Comparison of ENCODE assay signal across 8 cellular contexts in the genomic region with DNA sequence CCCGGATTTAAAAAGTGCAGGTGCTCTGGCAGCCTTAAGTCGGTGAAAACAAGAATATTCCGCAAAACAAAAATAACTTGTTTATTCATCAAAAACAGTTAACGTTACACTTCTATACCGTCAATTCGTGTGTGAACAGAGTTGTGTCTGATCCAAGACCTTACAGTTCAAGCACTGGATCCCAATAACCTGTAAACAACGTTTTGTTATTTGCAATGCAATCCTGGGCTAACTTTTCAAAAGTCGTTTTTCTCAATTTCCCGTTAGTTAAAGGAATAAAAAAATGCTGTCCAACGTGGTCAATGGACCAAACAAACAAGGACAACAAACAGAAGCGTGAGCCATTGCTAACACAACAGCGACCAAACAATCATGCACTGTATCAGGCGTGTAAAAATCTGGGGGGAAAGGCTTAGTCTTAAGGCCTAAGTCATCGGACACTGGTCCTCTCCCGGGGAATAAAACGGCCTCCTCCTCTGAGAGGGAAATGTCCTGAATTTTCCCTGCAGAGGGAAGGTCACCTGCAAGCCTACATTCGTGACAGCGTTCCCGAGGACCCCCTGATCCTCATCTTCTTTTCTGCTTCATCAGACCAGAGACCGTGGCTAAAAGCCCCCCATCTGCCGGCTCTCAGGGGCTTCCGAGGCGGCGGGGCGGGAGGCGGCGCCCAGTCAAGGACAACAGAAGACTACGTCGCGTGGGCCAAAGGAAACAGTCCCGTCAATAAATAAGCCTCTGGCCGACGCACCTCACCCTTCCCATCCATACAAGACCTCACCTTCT. TPM values are rescaled to one million over a fixed set of nuclear protein-coding genes. Genes with fewer than 3 reads are reported as not detected.
A peak's percentile ranks its signal among the peaks of the same experiment; 100 is the strongest.
DNase-seq lines count a peak whose midpoint lies in the region; ATAC-seq and TF ChIP-seq lines count a peak whose summit lies in the region.

No MANE protein-coding gene starts in this region.

- H3K4me3 ChIP-seq in A673 (ENCODE audit: low read depth, low read length, poor library complexity, severe bottlenecking) (peak overlapping the region; percentile 89), SK-N-SH (ENCODE audit: low read depth in 2 of 2, low read length in 1 of 2) (peak overlapping the region; percentile 76 to 84), fibroblast of mammary gland (ENCODE audit: control insufficient read depth, low read depth, low read length) (peak overlapping the region; percentile 81), neural progenitor cell (peak overlapping the region; percentile 74)

- H3K36me3 ChIP-seq in A673 (ENCODE audit: insufficient read depth, low read length, poor library complexity, severe bottlenecking) (peaks cover 43% of the 10 kb centered on the region), SK-N-SH (replicated peaks in 1 of 2; ENCODE audit: control insufficient read depth in 1 of 2, insufficient read depth in 2 of 2, low read length in 1 of 2) (peaks cover 19 to 40% of the 10 kb centered on the region in 2 experiments), neural progenitor cell (peaks cover 17% of the 10 kb centered on the region)

- peak overlapping the region; percentile 85 for H3K9ac ChIP-seq in SK-N-SH
- H3K9ac ChIP-seq in neural progenitor cell: peak overlapping the region; percentile 86

- H3K4me1 Mint-ChIP-seq in neural progenitor cell: peaks cover 23% of the 10 kb centered on the region

- peaks cover 25% of the 10 kb centered on the region for H3K36me3 Mint-ChIP-seq in neural progenitor cell

- H3K9me2 ChIP-seq in SK-N-SH: no peaks in the 10 kb centered on the region

- peaks cover 19% of the 10 kb centered on the region for H3K4me1 ChIP-seq in A673 (ENCODE audit: insufficient read depth, low read length, poor library complexity, severe bottlenecking)
- H3K4me1 ChIP-seq in SK-N-SH (ENCODE audit: control insufficient read depth in 1 of 2, insufficient read depth in 2 of 2, low read depth in 1 of 2, low read length in 1 of 2): peaks cover 4 to 12% of the 10 kb centered on the region in 2 experiments; a peak in 3 of 4 replicates
- peaks cover 14% of the 10 kb centered on the region for H3K4me1 ChIP-seq in neural progenitor cell

- no peaks in the 10 kb centered on the region for H3K27me3 ChIP-seq in A673 (replicated peaks; ENCODE audit: insufficient read depth, low read depth, low read length, poor library complexity)
- H3K27me3 ChIP-seq in SK-N-SH (ENCODE audit: insufficient read depth): no peaks in the 10 kb centered on the region
- H3K27me3 ChIP-seq in neural progenitor cell: no peaks in the 10 kb centered on the region

- peak overlapping the region; percentile 96 for H3K27ac Mint-ChIP-seq in neural progenitor cell

- H3K27me3 Mint-ChIP-seq in neural progenitor cell (ENCODE audit: insufficient read depth, low read depth): no peaks in the 10 kb centered on the region

- no peak for TF ChIP-seq CTCF in A673 (conservative IDR thresholded peaks at IDR 0.05; ENCODE audit: low read depth, low read length)
- no peak for TF ChIP-seq CTCF in SK-N-SH (IDR thresholded peaks at IDR 0.05)
- TF ChIP-seq CTCF in fibroblast of mammary gland (conservative IDR thresholded peaks at IDR 0.05; ENCODE audit: control insufficient read depth, insufficient read depth, low read depth, low read length): no peak
- no peak for TF ChIP-seq CTCF in neural progenitor cell (IDR thresholded peaks at IDR 0.05)

- H3K9me3 Mint-ChIP-seq in neural progenitor cell: no peaks in the 10 kb centered on the region

- H4K20me1 ChIP-seq in SK-N-SH (ENCODE audit: insufficient read depth): peaks cover 20% of the 10 kb centered on the region
- H4K20me1 ChIP-seq in neural progenitor cell (ENCODE audit: low read depth): peaks cover 28% of the 10 kb centered on the region

- no peak for TF ChIP-seq EP300 in SK-N-SH (IDR thresholded peaks at IDR 0.05; ENCODE audit: borderline replicate concordance in 1 of 2, low read depth in 1 of 2, low read length in 1 of 2)

- WGBS in SK-N-SH (ENCODE audit: low lambda C conversion rate): under 1% methylated on average over 23 of the region's 33 CpGs

- ATAC-seq in GM18511 (IDR thresholded peaks at IDR 0.05; ENCODE audit: unreplicated experiment): peak; percentile 14
- ATAC-seq in HG03064 (IDR thresholded peaks at IDR 0.05; ENCODE audit: low read depth, unreplicated experiment): peak; percentile 12

- peak overlapping the region; percentile 100 for H3K4me3 Mint-ChIP-seq in neural progenitor cell

- intact Hi-C loops in A673 (cut with micrococcal nuclease; ENCODE audit: unreplicated experiment): loop anchor here (2.0 to 10.0 kb wide), 2 partner anchors 74 to 154 kb away; no protein-coding TSS in a partner anchor

- peaks cover under 1% of the 10 kb centered on the region for H3F3A ChIP-seq in SK-N-SH (replicated peaks; ENCODE audit: insufficient read depth)
- peaks cover 46% of the 10 kb centered on the region for H3F3A ChIP-seq in neural progenitor cell (ENCODE audit: low read depth)

- H3K4me2 ChIP-seq in SK-N-SH: peak overlapping the region; percentile 80
- H3K4me2 ChIP-seq in neural progenitor cell: peak overlapping the region; percentile 100

- CTCF ChIA-PET in A673 (lab: Charles Lee) (no interaction called here), SK-N-SH (lab: Yijun Ruan, JAX) (no interaction called here)

- no peak for DNase-seq in A673 (ENCODE audit: low spot score)
- DNase-seq in SK-N-SH: no peak
- peak; percentile 34 for DNase-seq in fibroblast of mammary gland (ENCODE audit: low read depth)
- peak; percentile 57 for DNase-seq in neural progenitor cell (ENCODE audit: low spot score)
- no peak for DNase-seq in cerebellum (ENCODE audit: low spot score)
- no peak for DNase-seq in stimulated activated CD4-positive, alpha-beta T cell treated with anti-CD3 and anti-CD28 coated beads, Interleukin-2, amount 100 ng/mL, for 48 hours

- H3K9me3 ChIP-seq in A673 (ENCODE audit: low read depth, low read length, poor library complexity, severe bottlenecking) (no peaks in the 10 kb centered on the region), SK-N-SH (no peaks in the 10 kb centered on the region), neural progenitor cell (ENCODE audit: low read depth) (no peaks in the 10 kb centered on the region)

- POLR2A ChIA-PET in A673 (lab: Charles Lee; ENCODE audit: low non-redundant PET): no interaction called here
- POLR2A ChIA-PET in SK-N-SH (lab: Yijun Ruan, JAX): interaction anchor here (0.5 to 1.1 kb wide), 2 partner anchors 22 to 73 kb away, joined by 7 to 8 read pairs; partner anchors contain the start of gene INO80D

- TSS peak; percentile 76 for BruUV-seq in A673 (replicated peaks; lab: Mats Ljungman, UMichigan)

- peak overlapping the region; percentile 76 for H2AFZ ChIP-seq in SK-N-SH (ENCODE audit: low read depth)
- peak overlapping the region; percentile 74 for H2AFZ ChIP-seq in neural progenitor cell (replicated peaks)

- TF ChIP-seq RAD21 in SK-N-SH (IDR thresholded peaks at IDR 0.05; ENCODE audit: low read length): no peak

- peaks cover 93% of the 10 kb centered on the region for H3K79me2 ChIP-seq in SK-N-SH (ENCODE audit: insufficient read depth)
- peaks cover 94% of the 10 kb centered on the region for H3K79me2 ChIP-seq in neural progenitor cell (ENCODE audit: low read depth)

- H3K27ac ChIP-seq in A673 (ENCODE audit: low read depth, low read length, poor library complexity, severe bottlenecking) (peak overlapping the region; percentile 90), SK-N-SH (ENCODE audit: low read depth in 2 of 2, low read length in 1 of 2) (peak overlapping the region; percentile 88 to 89), neural progenitor cell (peak overlapping the region; percentile 78)

TF ChIP-seq in SK-N-SH, 30 proteins besides CTCF, POLR2A, EP300 and RAD21:
- TF ChIP-seq RXRA (IDR thresholded peaks at IDR 0.05; ENCODE audit: borderline replicate concordance, low read depth) (no peak), NFIC (IDR thresholded peaks at IDR 0.05; ENCODE audit: borderline replicate concordance) (no peak), MXI1 (IDR thresholded peaks at IDR 0.05; ENCODE audit: low read depth, low read length) (no peak), RCOR1 (IDR thresholded peaks at IDR 0.05; ENCODE audit: low read length) (no peak), RFX5 (IDR thresholded peaks at IDR 0.05; ENCODE audit: low read length) (no peak), USF1 (IDR thresholded peaks at IDR 0.05; ENCODE audit: borderline replicate concordance, low read depth) (no peak)

RNA-seq across cellular contexts. Expression of gene NDUFS1, which starts 0.5 kb away (rescaled TPM):
- total RNA-seq in A673 (2021) (134 and 151 TPM in 2 replicates), neural progenitor cell (ENCODE audit: low replicate concordance) (110 and 115 TPM in 2 replicates), cerebellum (67.1 TPM)
- polyA plus RNA-seq in SK-N-SH (2012; rRNA removed): 54.8 and 90.7 TPM in 2 replicates
- 77.6 and 80.6 TPM in 2 replicates for polyA plus RNA-seq in SK-N-SH (2012; cell fraction: cytosol; rRNA removed)
- polyA plus RNA-seq in SK-N-SH (2012; cell fraction: nucleus; rRNA removed): 35.6 and 60.0 TPM in 2 replicates

RNA-seq across cellular contexts. Expression of gene EEF1B2, which starts 0.9 kb away (rescaled TPM):
- total RNA-seq in A673 (2021): 565 and 629 TPM in 2 replicates
- 720 and 815 TPM in 2 replicates for polyA plus RNA-seq in SK-N-SH (2012; rRNA removed)
- 879 and 1,372 TPM in 2 replicates for polyA plus RNA-seq in SK-N-SH (2012; cell fraction: cytosol; rRNA removed)
- 223 and 290 TPM in 2 replicates for polyA plus RNA-seq in SK-N-SH (2012; cell fraction: nucleus; rRNA removed)
- 671 and 807 TPM in 2 replicates for total RNA-seq in neural progenitor cell (ENCODE audit: low replicate concordance)
- total RNA-seq in cerebellum: 164 TPM

Comparison
In these comparisons a context has a peak if more than half of its experiments do, and no peak if none do; other contexts are left out.
1. DNase-seq: peak in fibroblast of mammary gland (single experiment) and neural progenitor cell (single experiment); none in A673 (single experiment), SK-N-SH (single experiment), cerebellum (single experiment) and stimulated activated CD4-positive, alpha-beta T cell treated with anti-CD3 and anti-CD28 coated beads, Interleukin-2, amount 100 ng/mL, for 48 hours (0 of 2).
2. Peak in every context shown above with its lines, with median percentiles within 50 percentile points of each other: H3K27ac ChIP-seq and H3K4me3 ChIP-seq.